Comparison of ENCODE assay signal across 1 cellular context in the genomic region with DNA sequence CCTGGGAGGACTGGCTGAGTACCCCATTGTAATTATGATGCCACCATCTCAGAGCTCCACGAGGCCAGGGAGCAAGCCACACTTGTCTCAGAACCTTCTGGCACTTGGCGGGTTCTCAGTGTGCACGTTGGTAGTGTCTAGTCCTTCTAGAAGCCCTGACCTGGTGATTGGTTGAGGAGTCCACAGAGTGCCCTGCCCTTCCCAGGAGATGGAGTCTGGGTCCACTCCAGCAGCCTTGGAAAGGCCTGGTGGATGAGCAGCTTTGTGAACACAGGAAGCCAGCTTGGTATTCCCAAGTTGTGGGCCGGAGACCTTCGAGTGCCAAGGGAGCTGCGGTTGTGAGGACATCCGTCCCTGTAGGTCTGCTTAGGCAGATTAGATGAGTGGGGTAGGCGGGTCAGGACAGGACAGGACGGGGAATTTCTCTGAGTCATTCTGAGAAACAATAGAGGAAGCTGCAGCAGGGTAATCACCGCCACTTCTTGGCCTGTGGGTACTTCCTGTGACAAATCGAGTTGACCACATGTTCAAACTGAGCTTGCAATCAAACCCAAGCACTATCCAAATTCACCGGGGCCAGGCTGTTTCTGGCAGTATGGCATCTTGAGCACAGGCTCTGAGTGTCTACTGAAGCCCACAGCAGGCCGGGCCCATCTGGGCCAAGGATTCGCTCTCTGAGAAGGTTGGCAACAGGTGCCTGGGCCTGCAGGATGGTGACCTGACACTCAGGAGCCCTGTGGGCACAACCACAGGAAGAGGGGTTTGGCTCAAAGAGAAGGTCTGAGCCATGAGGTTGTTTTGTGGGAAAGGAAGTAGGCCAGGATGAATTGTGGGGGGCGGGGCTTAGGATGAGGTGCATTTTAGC.
TF ChIP-seq lines count a peak whose summit lies in the region.

No MANE protein-coding gene starts in this region.

TF ChIP-seq in GM12878, 131 proteins besides CTCF, POLR2A, EP300 and RAD21 (continued from another document and continues in another):
- no peak for TF ChIP-seq KDM1A (IDR thresholded peaks at IDR 0.05; ENCODE audit: borderline replicate concordance)
- TF ChIP-seq HDGF (IDR thresholded peaks at IDR 0.05) = no peak; the same call in 1 of the 2 replicates
- TF ChIP-seq ZNF384 (IDR thresholded peaks at IDR 0.05; ENCODE audit: borderline replicate concordance, low read depth, low read length) = no peak
- TF ChIP-seq, protein P1, sequence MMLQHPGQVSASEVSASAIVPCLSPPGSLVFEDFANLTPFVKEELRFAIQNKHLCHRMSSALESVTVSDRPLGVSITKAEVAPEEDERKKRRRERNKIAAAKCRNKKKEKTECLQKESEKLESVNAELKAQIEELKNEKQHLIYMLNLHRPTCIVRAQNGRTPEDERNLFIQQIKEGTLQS (IDR thresholded peaks at IDR 0.05; ENCODE audit: borderline replicate concordance, extremely low read depth, low read depth, low read length) = no peak
- peak; percentile 98 for TF ChIP-seq IKZF1 (conservative IDR thresholded peaks at IDR 0.05)
- TF ChIP-seq SMAD1 (IDR thresholded peaks at IDR 0.05; ENCODE audit: low read depth, partially characterized antibody) = no peak
- peak; percentile 65; the same call in 1 of the 2 replicates for TF ChIP-seq BMI1 (IDR thresholded peaks at IDR 0.05; ENCODE audit: borderline replicate concordance)
- TF ChIP-seq RB1 (IDR thresholded peaks at IDR 0.05; ENCODE audit: borderline replicate concordance) = no peak
- TF ChIP-seq, protein P2, sequence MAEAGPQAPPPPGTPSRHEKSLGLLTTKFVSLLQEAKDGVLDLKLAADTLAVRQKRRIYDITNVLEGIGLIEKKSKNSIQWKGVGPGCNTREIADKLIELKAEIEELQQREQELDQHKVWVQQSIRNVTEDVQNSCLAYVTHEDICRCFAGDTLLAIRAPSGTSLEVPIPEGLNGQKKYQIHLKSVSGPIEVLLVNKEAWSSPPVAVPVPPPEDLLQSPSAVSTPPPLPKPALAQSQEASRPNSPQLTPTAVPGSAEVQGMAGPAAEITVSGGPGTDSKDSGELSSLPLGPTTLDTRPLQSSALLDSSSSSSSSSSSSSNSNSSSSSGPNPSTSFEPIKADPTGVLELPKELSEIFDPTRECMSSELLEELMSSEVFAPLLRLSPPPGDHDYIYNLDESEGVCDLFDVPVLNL (IDR thresholded peaks at IDR 0.05; ENCODE audit: low read depth, low read length) = no peak
- TF ChIP-seq, protein P3, sequence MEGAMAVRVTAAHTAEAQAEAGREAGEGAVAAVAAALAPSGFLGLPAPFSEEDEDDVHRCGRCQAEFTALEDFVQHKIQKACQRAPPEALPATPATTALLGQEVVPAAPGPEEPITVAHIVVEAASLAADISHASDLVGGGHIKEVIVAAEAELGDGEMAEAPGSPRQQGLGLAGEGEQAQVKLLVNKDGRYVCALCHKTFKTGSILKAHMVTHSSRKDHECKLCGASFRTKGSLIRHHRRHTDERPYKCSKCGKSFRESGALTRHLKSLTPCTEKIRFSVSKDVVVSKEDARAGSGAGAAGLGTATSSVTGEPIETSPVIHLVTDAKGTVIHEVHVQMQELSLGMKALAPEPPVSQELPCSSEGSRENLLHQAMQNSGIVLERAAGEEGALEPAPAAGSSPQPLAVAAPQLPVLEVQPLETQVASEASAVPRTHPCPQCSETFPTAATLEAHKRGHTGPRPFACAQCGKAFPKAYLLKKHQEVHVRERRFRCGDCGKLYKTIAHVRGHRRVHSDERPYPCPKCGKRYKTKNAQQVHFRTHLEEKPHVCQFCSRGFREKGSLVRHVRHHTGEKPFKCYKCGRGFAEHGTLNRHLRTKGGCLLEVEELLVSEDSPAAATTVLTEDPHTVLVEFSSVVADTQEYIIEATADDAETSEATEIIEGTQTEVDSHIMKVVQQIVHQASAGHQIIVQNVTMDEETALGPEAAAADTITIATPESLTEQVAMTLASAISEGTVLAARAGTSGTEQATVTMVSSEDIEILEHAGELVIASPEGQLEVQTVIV (IDR thresholded peaks at IDR 0.05; ENCODE audit: borderline replicate concordance, partially characterized antibody) = no peak
- peak; percentile 92 for TF ChIP-seq MTA2 (IDR thresholded peaks at IDR 0.05; ENCODE audit: low read depth)
- 0 out of 2 replicates have a peak, but pooled peaks have one; percentile 14 for TF ChIP-seq SREBF1 (IDR thresholded peaks at IDR 0.05; ENCODE audit: low read length)
- TF ChIP-seq MYC (IDR thresholded peaks at IDR 0.05; ENCODE audit: insufficient read depth, insufficient read length, insufficient replicate concordance, low read length, severe bottlenecking) = no peak
- no peak; the same call in 1 of the 2 replicates for TF ChIP-seq ZNF207 (IDR thresholded peaks at IDR 0.05; ENCODE audit: borderline replicate concordance)
- TF ChIP-seq, protein P4, sequence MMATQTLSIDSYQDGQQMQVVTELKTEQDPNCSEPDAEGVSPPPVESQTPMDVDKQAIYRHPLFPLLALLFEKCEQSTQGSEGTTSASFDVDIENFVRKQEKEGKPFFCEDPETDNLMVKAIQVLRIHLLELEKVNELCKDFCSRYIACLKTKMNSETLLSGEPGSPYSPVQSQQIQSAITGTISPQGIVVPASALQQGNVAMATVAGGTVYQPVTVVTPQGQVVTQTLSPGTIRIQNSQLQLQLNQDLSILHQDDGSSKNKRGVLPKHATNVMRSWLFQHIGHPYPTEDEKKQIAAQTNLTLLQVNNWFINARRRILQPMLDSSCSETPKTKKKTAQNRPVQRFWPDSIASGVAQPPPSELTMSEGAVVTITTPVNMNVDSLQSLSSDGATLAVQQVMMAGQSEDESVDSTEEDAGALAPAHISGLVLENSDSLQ (IDR thresholded peaks at IDR 0.05) = peak; percentile 64; the same call in 1 of the 2 replicates
- no peak for TF ChIP-seq NRF1 (conservative IDR thresholded peaks at IDR 0.05; ENCODE audit: low read depth, low read length)
- no peak for TF ChIP-seq ZZZ3 (IDR thresholded peaks at IDR 0.05; ENCODE audit: control insufficient read depth, insufficient read length, low read depth)
- TF ChIP-seq, protein P5, sequence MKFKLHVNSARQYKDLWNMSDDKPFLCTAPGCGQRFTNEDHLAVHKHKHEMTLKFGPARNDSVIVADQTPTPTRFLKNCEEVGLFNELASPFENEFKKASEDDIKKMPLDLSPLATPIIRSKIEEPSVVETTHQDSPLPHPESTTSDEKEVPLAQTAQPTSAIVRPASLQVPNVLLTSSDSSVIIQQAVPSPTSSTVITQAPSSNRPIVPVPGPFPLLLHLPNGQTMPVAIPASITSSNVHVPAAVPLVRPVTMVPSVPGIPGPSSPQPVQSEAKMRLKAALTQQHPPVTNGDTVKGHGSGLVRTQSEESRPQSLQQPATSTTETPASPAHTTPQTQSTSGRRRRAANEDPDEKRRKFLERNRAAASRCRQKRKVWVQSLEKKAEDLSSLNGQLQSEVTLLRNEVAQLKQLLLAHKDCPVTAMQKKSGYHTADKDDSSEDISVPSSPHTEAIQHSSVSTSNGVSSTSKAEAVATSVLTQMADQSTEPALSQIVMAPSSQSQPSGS (IDR thresholded peaks at IDR 0.05; ENCODE audit: low read length) = peak; percentile 87
- no peak for TF ChIP-seq KAT2A (conservative IDR thresholded peaks at IDR 0.05; ENCODE audit: control insufficient read depth, low read depth, low read length)
- no peak for TF ChIP-seq SUZ12 (IDR thresholded peaks at IDR 0.05; ENCODE audit: unreplicated experiment)
- TF ChIP-seq, protein P6, sequence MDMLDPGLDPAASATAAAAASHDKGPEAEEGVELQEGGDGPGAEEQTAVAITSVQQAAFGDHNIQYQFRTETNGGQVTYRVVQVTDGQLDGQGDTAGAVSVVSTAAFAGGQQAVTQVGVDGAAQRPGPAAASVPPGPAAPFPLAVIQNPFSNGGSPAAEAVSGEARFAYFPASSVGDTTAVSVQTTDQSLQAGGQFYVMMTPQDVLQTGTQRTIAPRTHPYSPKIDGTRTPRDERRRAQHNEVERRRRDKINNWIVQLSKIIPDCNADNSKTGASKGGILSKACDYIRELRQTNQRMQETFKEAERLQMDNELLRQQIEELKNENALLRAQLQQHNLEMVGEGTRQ (IDR thresholded peaks at IDR 0.05; ENCODE audit: borderline replicate concordance, low read depth, low read length) = no peak; the same call in 1 of the 2 replicates
- peak; percentile 50; the same call in 1 of the 2 replicates for TF ChIP-seq TBL1XR1 (IDR thresholded peaks at IDR 0.05; ENCODE audit: low read depth, low read length)
- TF ChIP-seq ATF7 (IDR thresholded peaks at IDR 0.05; ENCODE audit: low read depth) = peak; percentile 86
- TF ChIP-seq BCL11A (IDR thresholded peaks at IDR 0.05; ENCODE audit: low read depth, low read length) = peak; percentile 89
- TF ChIP-seq SRF (IDR thresholded peaks at IDR 0.05; ENCODE audit: low read depth in 2 of 2, low read length in 2 of 2) = peak in 1 of 2 experiments; percentile 13; a peak in 1 of 4 replicates
- TF ChIP-seq RUNX3 (IDR thresholded peaks at IDR 0.05; ENCODE audit: low read length) = peak; percentile 97
- TF ChIP-seq, protein P7, sequence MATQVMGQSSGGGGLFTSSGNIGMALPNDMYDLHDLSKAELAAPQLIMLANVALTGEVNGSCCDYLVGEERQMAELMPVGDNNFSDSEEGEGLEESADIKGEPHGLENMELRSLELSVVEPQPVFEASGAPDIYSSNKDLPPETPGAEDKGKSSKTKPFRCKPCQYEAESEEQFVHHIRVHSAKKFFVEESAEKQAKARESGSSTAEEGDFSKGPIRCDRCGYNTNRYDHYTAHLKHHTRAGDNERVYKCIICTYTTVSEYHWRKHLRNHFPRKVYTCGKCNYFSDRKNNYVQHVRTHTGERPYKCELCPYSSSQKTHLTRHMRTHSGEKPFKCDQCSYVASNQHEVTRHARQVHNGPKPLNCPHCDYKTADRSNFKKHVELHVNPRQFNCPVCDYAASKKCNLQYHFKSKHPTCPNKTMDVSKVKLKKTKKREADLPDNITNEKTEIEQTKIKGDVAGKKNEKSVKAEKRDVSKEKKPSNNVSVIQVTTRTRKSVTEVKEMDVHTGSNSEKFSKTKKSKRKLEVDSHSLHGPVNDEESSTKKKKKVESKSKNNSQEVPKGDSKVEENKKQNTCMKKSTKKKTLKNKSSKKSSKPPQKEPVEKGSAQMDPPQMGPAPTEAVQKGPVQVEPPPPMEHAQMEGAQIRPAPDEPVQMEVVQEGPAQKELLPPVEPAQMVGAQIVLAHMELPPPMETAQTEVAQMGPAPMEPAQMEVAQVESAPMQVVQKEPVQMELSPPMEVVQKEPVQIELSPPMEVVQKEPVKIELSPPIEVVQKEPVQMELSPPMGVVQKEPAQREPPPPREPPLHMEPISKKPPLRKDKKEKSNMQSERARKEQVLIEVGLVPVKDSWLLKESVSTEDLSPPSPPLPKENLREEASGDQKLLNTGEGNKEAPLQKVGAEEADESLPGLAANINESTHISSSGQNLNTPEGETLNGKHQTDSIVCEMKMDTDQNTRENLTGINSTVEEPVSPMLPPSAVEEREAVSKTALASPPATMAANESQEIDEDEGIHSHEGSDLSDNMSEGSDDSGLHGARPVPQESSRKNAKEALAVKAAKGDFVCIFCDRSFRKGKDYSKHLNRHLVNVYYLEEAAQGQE (IDR thresholded peaks at IDR 0.05; ENCODE audit: low read depth, low read length) = no peak
- TF ChIP-seq SMAD5 (IDR thresholded peaks at IDR 0.05; ENCODE audit: low read depth) = no peak
- no peak for TF ChIP-seq POLR2AphosphoS2 (IDR thresholded peaks at IDR 0.05; ENCODE audit: low read depth, low read length)
- no peak for TF ChIP-seq SMARCA5 (IDR thresholded peaks at IDR 0.05)
- 0 out of 2 replicates have a peak, but pooled peaks have one; percentile 55 for TF ChIP-seq STAT3 (IDR thresholded peaks at IDR 0.05; ENCODE audit: low read depth, low read length)
- TF ChIP-seq BACH1 (IDR thresholded peaks at IDR 0.05; ENCODE audit: borderline replicate concordance) = peak; percentile 93; the same call in 1 of the 2 replicates
- TF ChIP-seq NR2F1 (conservative IDR thresholded peaks at IDR 0.05) = peak; percentile 90
- TF ChIP-seq, protein P8, sequence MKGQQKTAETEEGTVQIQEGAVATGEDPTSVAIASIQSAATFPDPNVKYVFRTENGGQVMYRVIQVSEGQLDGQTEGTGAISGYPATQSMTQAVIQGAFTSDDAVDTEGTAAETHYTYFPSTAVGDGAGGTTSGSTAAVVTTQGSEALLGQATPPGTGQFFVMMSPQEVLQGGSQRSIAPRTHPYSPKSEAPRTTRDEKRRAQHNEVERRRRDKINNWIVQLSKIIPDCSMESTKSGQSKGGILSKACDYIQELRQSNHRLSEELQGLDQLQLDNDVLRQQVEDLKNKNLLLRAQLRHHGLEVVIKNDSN (IDR thresholded peaks at IDR 0.05; ENCODE audit: borderline replicate concordance, extremely low read length, insufficient read depth, low read depth, low read length) = no peak
- no peak for TF ChIP-seq KLF5 (IDR thresholded peaks at IDR 0.05; ENCODE audit: partially characterized antibody)
- TF ChIP-seq NR2C2 (IDR thresholded peaks at IDR 0.05; ENCODE audit: borderline replicate concordance, control insufficient read depth, insufficient read length, low read depth) = no peak
- TF ChIP-seq, protein P9, sequence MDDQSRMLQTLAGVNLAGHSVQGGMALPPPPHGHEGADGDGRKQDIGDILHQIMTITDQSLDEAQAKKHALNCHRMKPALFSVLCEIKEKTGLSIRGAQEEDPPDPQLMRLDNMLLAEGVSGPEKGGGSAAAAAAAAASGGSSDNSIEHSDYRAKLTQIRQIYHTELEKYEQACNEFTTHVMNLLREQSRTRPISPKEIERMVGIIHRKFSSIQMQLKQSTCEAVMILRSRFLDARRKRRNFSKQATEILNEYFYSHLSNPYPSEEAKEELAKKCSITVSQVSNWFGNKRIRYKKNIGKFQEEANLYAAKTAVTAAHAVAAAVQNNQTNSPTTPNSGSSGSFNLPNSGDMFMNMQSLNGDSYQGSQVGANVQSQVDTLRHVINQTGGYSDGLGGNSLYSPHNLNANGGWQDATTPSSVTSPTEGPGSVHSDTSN (IDR thresholded peaks at IDR 0.05; ENCODE audit: insufficient replicate concordance, low read depth, low read length) = no peak
- TF ChIP-seq TARDBP (IDR thresholded peaks at IDR 0.05; ENCODE audit: borderline replicate concordance) = no peak
- peak; percentile 74; the same call in 1 of the 2 replicates for TF ChIP-seq MEF2A (IDR thresholded peaks at IDR 0.05; ENCODE audit: insufficient read depth, low read depth, low read length)
- TF ChIP-seq, protein P10, sequence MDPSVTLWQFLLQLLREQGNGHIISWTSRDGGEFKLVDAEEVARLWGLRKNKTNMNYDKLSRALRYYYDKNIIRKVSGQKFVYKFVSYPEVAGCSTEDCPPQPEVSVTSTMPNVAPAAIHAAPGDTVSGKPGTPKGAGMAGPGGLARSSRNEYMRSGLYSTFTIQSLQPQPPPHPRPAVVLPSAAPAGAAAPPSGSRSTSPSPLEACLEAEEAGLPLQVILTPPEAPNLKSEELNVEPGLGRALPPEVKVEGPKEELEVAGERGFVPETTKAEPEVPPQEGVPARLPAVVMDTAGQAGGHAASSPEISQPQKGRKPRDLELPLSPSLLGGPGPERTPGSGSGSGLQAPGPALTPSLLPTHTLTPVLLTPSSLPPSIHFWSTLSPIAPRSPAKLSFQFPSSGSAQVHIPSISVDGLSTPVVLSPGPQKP (IDR thresholded peaks at IDR 0.05; ENCODE audit: low read depth, low read length) = peak; percentile 52; the same call in 1 of the 2 replicates
- no peak for TF ChIP-seq FOS (IDR thresholded peaks at IDR 0.05; ENCODE audit: borderline replicate concordance, extremely low read depth, insufficient read length)
- no peak for TF ChIP-seq SP1 (IDR thresholded peaks at IDR 0.05; ENCODE audit: low read depth, low read length)
- peak; percentile 95 for TF ChIP-seq RCOR1 (conservative IDR thresholded peaks at IDR 0.05; ENCODE audit: low read depth, low read length)
- TF ChIP-seq TCF12 (IDR thresholded peaks at IDR 0.05; ENCODE audit: low read depth, low read length) = peak; percentile 70
- TF ChIP-seq EGR1 (IDR thresholded peaks at IDR 0.05; ENCODE audit: borderline replicate concordance in 1 of 2, low read depth in 2 of 2, low read length in 2 of 2) = peak in 1 of 2 experiments; percentile 47; a peak in 1 of 3 replicates
